8 cellular contexts compared by ENCODE assay signal in genomic region chr2:202911513-202912341, GRCh38. TPM values are rescaled to one million over a fixed set of nuclear protein-coding genes. Genes with fewer than 3 reads are reported as not detected.
A peak's percentile ranks its signal among the peaks of the same experiment; 100 is the strongest.
DNase-seq lines count a peak whose midpoint lies in the region; ATAC-seq and TF ChIP-seq lines count a peak whose summit lies in the region.

A gene with protein sequence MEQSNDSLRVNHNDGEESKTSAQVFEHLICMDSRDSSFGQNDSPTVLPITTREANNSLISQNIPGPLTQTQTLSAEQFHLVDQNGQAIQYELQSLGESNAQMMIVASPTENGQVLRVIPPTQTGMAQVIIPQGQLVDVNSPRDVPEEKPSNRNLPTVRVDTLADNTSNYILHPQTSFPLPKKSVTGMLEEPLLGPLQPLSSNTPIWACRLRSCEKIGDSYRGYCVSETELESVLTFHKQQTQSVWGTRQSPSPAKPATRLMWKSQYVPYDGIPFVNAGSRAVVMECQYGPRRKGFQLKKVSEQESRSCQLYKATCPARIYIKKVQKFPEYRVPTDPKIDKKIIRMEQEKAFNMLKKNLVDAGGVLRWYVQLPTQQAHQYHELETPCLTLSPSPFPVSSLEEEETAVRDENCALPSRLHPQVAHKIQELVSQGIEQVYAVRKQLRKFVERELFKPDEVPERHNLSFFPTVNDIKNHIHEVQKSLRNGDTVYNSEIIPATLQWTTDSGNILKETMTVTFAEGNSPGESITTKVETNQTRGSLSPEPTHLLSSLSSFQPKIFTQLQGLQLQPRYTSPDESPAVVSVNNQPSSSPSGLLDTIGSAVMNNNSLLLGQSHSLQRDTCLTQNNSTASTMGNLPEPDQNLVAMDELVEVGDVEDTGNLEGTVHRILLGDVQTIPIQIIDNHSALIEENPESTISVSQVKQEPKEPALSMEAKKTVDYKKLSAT (plus strand): TSS chr2:202912275. CDS start chr2:202941903, 29,628 bp downstream.
TSS of gene WDR12 (minus strand) at chr2:202911673. CDS start at chr2:202911476, 197 bp downstream.

- ATAC-seq in GM19372 (IDR thresholded peaks at IDR 0.05; ENCODE audit: low read depth, unreplicated experiment): peak; percentile 71
- ATAC-seq in HG03521 (IDR thresholded peaks at IDR 0.05; ENCODE audit: unreplicated experiment): peak; percentile 81
- ATAC-seq in left lobe of liver: peak; percentile 90

- peaks cover 17% of the 10 kb centered on the region for H3K36me3 Mint-ChIP-seq in dendritic cell treated with granulocyte-macrophage colony-stimulating factor and Interleukin-4, amounts not matched to agents 40 ng/mL and 50 ng/mL, for 4 days (ENCODE audit: low read depth)

- H3K4me3 Mint-ChIP-seq in dendritic cell treated with granulocyte-macrophage colony-stimulating factor and Interleukin-4, amounts not matched to agents 40 ng/mL and 50 ng/mL, for 4 days: peak within 1 kb of the TSS; percentile 98

- no peaks in the 10 kb centered on the region for H3K9me3 Mint-ChIP-seq in dendritic cell treated with granulocyte-macrophage colony-stimulating factor and Interleukin-4, amounts not matched to agents 40 ng/mL and 50 ng/mL, for 4 days

- intact Hi-C loops in dendritic cell treated with granulocyte-macrophage colony-stimulating factor and Interleukin-4, amounts not matched to agents 40 ng/mL and 50 ng/mL, for 4 days (cut with micrococcal nuclease): loop anchor here (5.0 kb wide), 4 partner anchors 39 to 534 kb away; partner anchors contain the start of genes BMPR2, CYP20A1 and ICA1L

- H3K27ac ChIP-seq in C4-2B: peak within 1 kb of the TSS; percentile 99

- peak within 1 kb of the TSS; percentile 87 for H3K27ac Mint-ChIP-seq in dendritic cell treated with granulocyte-macrophage colony-stimulating factor and Interleukin-4, amounts not matched to agents 40 ng/mL and 50 ng/mL, for 4 days

- H3K4me1 Mint-ChIP-seq in dendritic cell treated with granulocyte-macrophage colony-stimulating factor and Interleukin-4, amounts not matched to agents 40 ng/mL and 50 ng/mL, for 4 days (ENCODE audit: low read depth): peaks cover 23% of the 10 kb centered on the region

- TF ChIP-seq CTCF in C4-2B (conservative IDR thresholded peaks at IDR 0.05): no peak

- DNase-seq in NCI-H69 (lab: John Stamatoyannopoulos, UW): peak; percentile 93
- DNase-seq in activated CD4-positive, alpha-beta T cell treated with anti-CD3 and anti-CD28 coated beads, Interleukin-2, amount 50 U/mL, for 1 hour: peak; percentile 89
- peak; percentile 95 for DNase-seq in left lobe of liver (ENCODE audit: low spot score)
- DNase-seq in stimulated activated CD4-positive, alpha-beta T cell treated with anti-CD3 and anti-CD28 coated beads, Interleukin-2, amount 100 ng/mL, for 24 hours: peak; percentile 90 to 91

- H3K27me3 Mint-ChIP-seq in dendritic cell treated with granulocyte-macrophage colony-stimulating factor and Interleukin-4, amounts not matched to agents 40 ng/mL and 50 ng/mL, for 4 days: no peaks in the 10 kb centered on the region

RNA-seq across cellular contexts. Expression of the first gene that starts in this region (rescaled TPM):
- total RNA-seq in left lobe of liver: 3.6 TPM

RNA-seq across cellular contexts. Expression of gene WDR12, which starts in this region (rescaled TPM):
- 19.3 TPM for total RNA-seq in left lobe of liver

Comparison
In these comparisons a context has a peak if more than half of its experiments do, and no peak if none do; other contexts are left out.
1. Peak in every context shown above with its lines: DNase-seq, ATAC-seq and H3K27ac ChIP-seq.